ENCODE assay signal across 22 cellular contexts in the genomic region with DNA sequence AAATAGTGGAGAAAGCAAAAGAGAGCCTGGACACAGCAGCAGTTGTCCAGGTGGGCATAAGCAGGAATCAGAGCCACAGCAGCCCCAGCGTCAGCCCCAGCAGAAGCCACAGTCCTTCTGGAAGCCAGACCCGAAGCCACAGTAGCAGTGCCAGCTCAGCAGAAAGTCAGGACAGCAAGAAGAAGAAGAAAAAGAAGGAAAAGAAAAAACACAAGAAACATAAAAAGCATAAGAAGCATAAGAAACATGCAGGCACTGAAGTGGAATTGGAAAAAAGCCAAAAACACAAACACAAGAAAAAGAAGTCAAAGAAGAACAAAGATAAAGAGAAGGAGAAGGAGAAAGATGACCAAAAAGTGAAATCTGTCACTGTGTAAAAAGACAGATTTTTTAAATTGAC.
DNase-seq lines count a peak whose midpoint lies in the region; ATAC-seq lines count a peak whose summit lies in the region.
"Had no signal": no experiment of that assay in that cellular context is flagged by ENCODE, and none has a peak within 500 bp of the region (broad histone marks: within the 10 kb centered on the region; RNA-seq: fewer than 3 reads in every experiment).

No MANE protein-coding gene starts in this region.

- no peak overlapping the region for H3K27ac ChIP-seq in effector memory CD4-positive, alpha-beta T cell (ENCODE audit: insufficient read depth, low read length, poor library complexity, severe bottlenecking)
- H3K27ac ChIP-seq: 22Rv1, RWPE1 had no signal

- no peak overlapping the region for H3K4me3 Mint-ChIP-seq in stimulated activated naive CD8-positive, alpha-beta T cell treated with anti-CD3 and anti-CD28 coated beads, Interleukin-15, Interleukin-2, amounts not matched to agents 100 ng/mL and 50 ng/mL, for 24 hours
- no peak overlapping the region for H3K4me3 Mint-ChIP-seq in stimulated activated naive CD8-positive, alpha-beta T cell treated with anti-CD3 and anti-CD28 coated beads, Interleukin-15, amount 100 ng/mL, for 72 hours
- no peak overlapping the region for H3K4me3 Mint-ChIP-seq in central memory CD8-positive, alpha-beta T cell
- H3K4me3 Mint-ChIP-seq: B cell had no signal

- peak overlapping the region; percentile 10 for H3K27ac Mint-ChIP-seq in stimulated activated naive CD8-positive, alpha-beta T cell treated with anti-CD3 and anti-CD28 coated beads, Interleukin-15, Interleukin-2, amounts not matched to agents 100 ng/mL and 50 ng/mL, for 24 hours
- peak overlapping the region in 1 of 2 donors; percentile 31 for H3K27ac Mint-ChIP-seq in stimulated activated naive CD8-positive, alpha-beta T cell treated with anti-CD3 and anti-CD28 coated beads, Interleukin-15, amount 100 ng/mL, for 72 hours
- H3K27ac Mint-ChIP-seq in central memory CD8-positive, alpha-beta T cell (ENCODE audit: low read depth) = peak overlapping the region; percentile 66
- H3K27ac Mint-ChIP-seq: B cell had no signal

- no peak overlapping the region for H3K4me3 ChIP-seq in effector memory CD4-positive, alpha-beta T cell (ENCODE audit: insufficient read depth, low read depth, low read length, poor library complexity, severe bottlenecking)
- H3K4me3 ChIP-seq: MG63 had no signal

- H3K27me3 Mint-ChIP-seq in stimulated activated naive CD8-positive, alpha-beta T cell treated with anti-CD3 and anti-CD28 coated beads, Interleukin-15, Interleukin-2, amounts not matched to agents 100 ng/mL and 50 ng/mL, for 24 hours = no peaks in the 10 kb centered on the region
- no peaks in the 10 kb centered on the region for H3K27me3 Mint-ChIP-seq in stimulated activated naive CD8-positive, alpha-beta T cell treated with anti-CD3 and anti-CD28 coated beads, Interleukin-15, amount 100 ng/mL, for 72 hours
- H3K27me3 Mint-ChIP-seq in central memory CD8-positive, alpha-beta T cell = no peaks in the 10 kb centered on the region
- H3K27me3 Mint-ChIP-seq: B cell had no signal

- H3K9me3 ChIP-seq in effector memory CD4-positive, alpha-beta T cell (ENCODE audit: control insufficient read depth, low read length) = no peaks in the 10 kb centered on the region
- H3K9me3 ChIP-seq: MG63 had no signal

- H3K27me3 ChIP-seq in effector memory CD4-positive, alpha-beta T cell (replicated peaks; ENCODE audit: control insufficient read depth, insufficient read depth, low read length, poor library complexity, severe bottlenecking) = no peaks in the 10 kb centered on the region
- H3K27me3 ChIP-seq: MG63 had no signal

- H3K4me1 ChIP-seq in effector memory CD4-positive, alpha-beta T cell (ENCODE audit: control insufficient read depth, insufficient read depth, low read length, poor library complexity, severe bottlenecking) = no peaks in the 10 kb centered on the region

- peaks cover 63% of the 10 kb centered on the region for H3K36me3 Mint-ChIP-seq in stimulated activated naive CD8-positive, alpha-beta T cell treated with anti-CD3 and anti-CD28 coated beads, Interleukin-15, Interleukin-2, amounts not matched to agents 100 ng/mL and 50 ng/mL, for 24 hours (ENCODE audit: low read depth)
- peaks cover 51% of the 10 kb centered on the region for H3K36me3 Mint-ChIP-seq in central memory CD8-positive, alpha-beta T cell (ENCODE audit: insufficient read depth)

- DNase-seq in DMS 273 (lab: John Stamatoyannopoulos, UW; ENCODE audit: unreplicated experiment) (peak; percentile 9), DMS 273 treated with DMSO at 0.1 percent for 48 hours (lab: John Stamatoyannopoulos, UW) (no peak)
- no peak for DNase-seq in stimulated activated naive CD8-positive, alpha-beta T cell treated with anti-CD3 and anti-CD28 coated beads, Interleukin-15, amount 100 ng/mL, for 72 hours
- DNase-seq in central memory CD8-positive, alpha-beta T cell (ENCODE audit: low spot score in 2 of 2) = no peak
- DNase-seq in effector memory CD4-positive, alpha-beta T cell = no peak
- DNase-seq: COR-L47, GF-D8, Karpas-422, MG63, NCI-H1048, NCI-H1436, NCI-H1930, NCI-H345, NCI-H524 treated with DMSO at 0.1 percent for 48 hours, PC-3, SIG-M5 had no signal

- peaks cover 47% of the 10 kb centered on the region for H3K9me3 Mint-ChIP-seq in stimulated activated naive CD8-positive, alpha-beta T cell treated with anti-CD3 and anti-CD28 coated beads, Interleukin-15, Interleukin-2, amounts not matched to agents 100 ng/mL and 50 ng/mL, for 24 hours
- H3K9me3 Mint-ChIP-seq in stimulated activated naive CD8-positive, alpha-beta T cell treated with anti-CD3 and anti-CD28 coated beads, Interleukin-15, amount 100 ng/mL, for 72 hours = peaks cover 17 to 26% of the 10 kb centered on the region in 2 donors
- H3K9me3 Mint-ChIP-seq in central memory CD8-positive, alpha-beta T cell = peaks cover 26% of the 10 kb centered on the region

- ATAC-seq in stimulated activated naive CD8-positive, alpha-beta T cell treated with anti-CD3 and anti-CD28 coated beads, Interleukin-15, amount 100 ng/mL, for 72 hours = no peak
- no peak for ATAC-seq in central memory CD8-positive, alpha-beta T cell (replicated peaks; ENCODE audit: extremely low read depth, poor library complexity, severe bottlenecking)
- ATAC-seq in GM19463 (IDR thresholded peaks at IDR 0.05; ENCODE audit: unreplicated experiment) = no peak
- ATAC-seq in GM18870 (IDR thresholded peaks at IDR 0.05; ENCODE audit: unreplicated experiment) = no peak
- ATAC-seq: PC-3 had no signal

- H3K36me3 ChIP-seq in effector memory CD4-positive, alpha-beta T cell (ENCODE audit: control insufficient read depth, insufficient read depth, low read length) = peaks cover 37% of the 10 kb centered on the region

- peaks cover 4% of the 10 kb centered on the region for H3K4me1 Mint-ChIP-seq in stimulated activated naive CD8-positive, alpha-beta T cell treated with anti-CD3 and anti-CD28 coated beads, Interleukin-15, Interleukin-2, amounts not matched to agents 100 ng/mL and 50 ng/mL, for 24 hours (ENCODE audit: low read depth)
- H3K4me1 Mint-ChIP-seq in stimulated activated naive CD8-positive, alpha-beta T cell treated with anti-CD3 and anti-CD28 coated beads, Interleukin-15, amount 100 ng/mL, for 72 hours = no peaks in the 10 kb centered on the region
- peaks cover 6% of the 10 kb centered on the region for H3K4me1 Mint-ChIP-seq in central memory CD8-positive, alpha-beta T cell
- H3K4me1 Mint-ChIP-seq: B cell had no signal
